Comparison of ENCODE assay signal across 23 cellular contexts in genomic region chr9:70617033-70617432, GRCh38.
"Had no signal": no experiment of that assay in that cellular context is flagged by ENCODE, and none has a peak within 500 bp of the region (broad histone marks: within the 10 kb centered on the region; RNA-seq: fewer than 3 reads in every experiment).

No MANE protein-coding gene starts in this region.

- DNase-seq: colonic mucosa; cortex of kidney; effector CD4-positive, alpha-beta T cell; effector memory CD4-positive, alpha-beta T cell; foreskin keratinocyte; glutamatergic neuron; head of caudate nucleus; heart right ventricle; hippocampal formation; left cardiac atrium; left lung; left ventricle myocardium superior; mammary epithelial cell; mesendoderm; midbrain had no signal

- H3K4me1 ChIP-seq: colonic mucosa, foreskin keratinocyte, left lung had no signal

- H3K27ac ChIP-seq: colonic mucosa, esophagus muscularis mucosa, foreskin keratinocyte, heart right ventricle, left lung had no signal

- H3K9me3 Mint-ChIP-seq: dendritic cell treated with granulocyte-macrophage colony-stimulating factor and Interleukin-4, amounts not matched to agents 40 ng/mL and 50 ng/mL, for 4 days; memory B cell had no signal

- H3K36me3 ChIP-seq: colonic mucosa, esophagus muscularis mucosa, heart right ventricle, left lung had no signal

- H3K9me3 ChIP-seq: colonic mucosa, esophagus muscularis mucosa, heart right ventricle, left lung had no signal

- H3K27me3 Mint-ChIP-seq: dendritic cell treated with granulocyte-macrophage colony-stimulating factor and Interleukin-4, amounts not matched to agents 40 ng/mL and 50 ng/mL, for 4 days had no signal

- H3K36me3 Mint-ChIP-seq: memory B cell had no signal

- ATAC-seq: foreskin keratinocyte, left lung, left ventricle myocardium superior had no signal

- H3K27ac Mint-ChIP-seq: dendritic cell treated with granulocyte-macrophage colony-stimulating factor and Interleukin-4, amounts not matched to agents 40 ng/mL and 50 ng/mL, for 4 days; memory B cell had no signal

- H3K4me1 Mint-ChIP-seq: memory B cell had no signal

- H3K4me3 Mint-ChIP-seq: dendritic cell treated with granulocyte-macrophage colony-stimulating factor and Interleukin-4, amounts not matched to agents 40 ng/mL and 50 ng/mL, for 4 days; memory B cell had no signal

- H3K4me3 ChIP-seq: colonic mucosa, esophagus muscularis mucosa, heart right ventricle, left lung, lung had no signal

- H3K27me3 ChIP-seq: colonic mucosa, esophagus muscularis mucosa, heart right ventricle, left lung had no signal

- FAIRE-seq: endothelial cell of umbilical vein, frontal cortex, islet of Langerhans, keratinocyte had no signal
